In genomic region chr10:112875474-112876267, GRCh38 we compare ENCODE assay signal across 13 cellular contexts.
DNase-seq lines count a peak whose midpoint lies in the region; ATAC-seq and TF ChIP-seq lines count a peak whose summit lies in the region.
"Had no signal": no experiment of that assay in that cellular context is flagged by ENCODE, and none has a peak within 500 bp of the region (broad histone marks: within the 10 kb centered on the region; RNA-seq: fewer than 3 reads in every experiment).

No MANE protein-coding gene starts in this region.

- H3K27ac Mint-ChIP-seq in stimulated activated naive CD8-positive, alpha-beta T cell treated with anti-CD3 and anti-CD28 coated beads, Interleukin-15, amount 100 ng/mL, for 72 hours, result no peak overlapping the region

- no peak overlapping the region for H3K9ac ChIP-seq in SK-N-SH

- CTCF ChIA-PET in SK-N-SH (lab: Yijun Ruan, JAX), result interaction anchor here (0.6 kb wide), 1 partner anchor 111 kb away, joined by 3 read pairs; no protein-coding TSS in a partner anchor

- no peaks in the 10 kb centered on the region for H3K9me3 ChIP-seq in SK-N-SH
- H3K9me3 ChIP-seq: right lobe of liver had no signal

- no peak for TF ChIP-seq RAD21 in SK-N-SH (IDR thresholded peaks at IDR 0.05; ENCODE audit: low read length)

- TF ChIP-seq CTCF in SK-N-SH (IDR thresholded peaks at IDR 0.05), result no peak
- TF ChIP-seq CTCF in foreskin keratinocyte (conservative IDR thresholded peaks at IDR 0.05), result no peak

- H3K4me1 ChIP-seq in SK-N-SH (ENCODE audit: control insufficient read depth in 1 of 2, insufficient read depth in 2 of 2, low read depth in 1 of 2, low read length in 1 of 2) (no peaks in the 10 kb centered on the region), foreskin keratinocyte (no peaks in the 10 kb centered on the region)
- H3K4me1 ChIP-seq: right lobe of liver had no signal

- POLR2A ChIA-PET in SK-N-SH (lab: Yijun Ruan, JAX), result no interaction called here

- no peaks in the 10 kb centered on the region for H3K4me1 Mint-ChIP-seq in stimulated activated naive CD8-positive, alpha-beta T cell treated with anti-CD3 and anti-CD28 coated beads, Interleukin-15, amount 100 ng/mL, for 72 hours

- intact Hi-C loops in left ventricle myocardium superior (cut with micrococcal nuclease), result no loop called here

- H3K27ac ChIP-seq in SK-N-SH (ENCODE audit: low read depth in 2 of 2, low read length in 1 of 2), result no peak overlapping the region
- H3K27ac ChIP-seq in foreskin keratinocyte, result no peak overlapping the region
- H3K27ac ChIP-seq: right lobe of liver had no signal

- H3K27me3 ChIP-seq in SK-N-SH (ENCODE audit: insufficient read depth) (no peaks in the 10 kb centered on the region), foreskin keratinocyte (peaks cover 10% of the 10 kb centered on the region)
- H3K27me3 ChIP-seq: right lobe of liver had no signal

- no peak for TF ChIP-seq EP300 in SK-N-SH (IDR thresholded peaks at IDR 0.05; ENCODE audit: borderline replicate concordance in 1 of 2, low read depth in 1 of 2, low read length in 1 of 2)

- no peak overlapping the region for H3K4me3 ChIP-seq in SK-N-SH (ENCODE audit: low read depth in 2 of 2, low read length in 1 of 2)
- H3K4me3 ChIP-seq: right lobe of liver had no signal

- no peaks in the 10 kb centered on the region for H3K9me2 ChIP-seq in SK-N-SH

- no peak overlapping the region for H3K4me3 Mint-ChIP-seq in stimulated activated naive CD8-positive, alpha-beta T cell treated with anti-CD3 and anti-CD28 coated beads, Interleukin-15, amount 100 ng/mL, for 72 hours
- H3K4me3 Mint-ChIP-seq: activated T-cell treated with anti-CD3 and anti-CD28 coated beads, Interleukin-2, amount 50 U/mL, for 4 hours had no signal

- H3K9me3 Mint-ChIP-seq in stimulated activated naive CD8-positive, alpha-beta T cell treated with anti-CD3 and anti-CD28 coated beads, Interleukin-15, amount 100 ng/mL, for 72 hours, result peaks cover 13 to 24% of the 10 kb centered on the region in 2 donors

- H3K79me2 ChIP-seq in SK-N-SH (ENCODE audit: insufficient read depth), result no peaks in the 10 kb centered on the region

- no peak for DNase-seq in stimulated activated naive CD8-positive, alpha-beta T cell treated with anti-CD3 and anti-CD28 coated beads, Interleukin-15, Interleukin-2, amounts not matched to agents 100 U/mL and 50 U/mL, for 24 hours
- no peak for DNase-seq in stimulated activated naive CD8-positive, alpha-beta T cell treated with anti-CD3 and anti-CD28 coated beads, Interleukin-15, amount 100 ng/mL, for 72 hours
- no peak for DNase-seq in SK-N-SH
- DNase-seq in foreskin keratinocyte, result peak; percentile 30 to 47
- DNase-seq in left ventricle myocardium superior, result no peak
- DNase-seq in NCI-H526 treated with DMSO at 0.1 percent for 48 hours (lab: John Stamatoyannopoulos, UW), result no peak
- DNase-seq: activated T-cell treated with anti-CD3 and anti-CD28 coated beads, Interleukin-2, amount 50 U/mL, for 4 hours; H7; right lobe of liver; T-helper 2 cell had no signal

- no peaks in the 10 kb centered on the region for H4K20me1 ChIP-seq in SK-N-SH (ENCODE audit: insufficient read depth)

- no peak overlapping the region for H3K4me2 ChIP-seq in SK-N-SH

- WGBS in SK-N-SH (ENCODE audit: low lambda C conversion rate), result 26% methylated on average over 4 of the region's 5 CpGs

- no peaks in the 10 kb centered on the region for H3K27me3 Mint-ChIP-seq in stimulated activated naive CD8-positive, alpha-beta T cell treated with anti-CD3 and anti-CD28 coated beads, Interleukin-15, amount 100 ng/mL, for 72 hours

- H2AFZ ChIP-seq in SK-N-SH (ENCODE audit: low read depth), result no peak overlapping the region

- H3F3A ChIP-seq in SK-N-SH (replicated peaks; ENCODE audit: insufficient read depth), result no peaks in the 10 kb centered on the region

- ATAC-seq in stimulated activated naive CD8-positive, alpha-beta T cell treated with anti-CD3 and anti-CD28 coated beads, Interleukin-15, Interleukin-2, amounts not matched to agents 100 U/mL and 50 U/mL, for 24 hours, result peak; percentile 68
- no peak for ATAC-seq in stimulated activated naive CD8-positive, alpha-beta T cell treated with anti-CD3 and anti-CD28 coated beads, Interleukin-15, amount 100 ng/mL, for 72 hours
- ATAC-seq in foreskin keratinocyte (peak; percentile 85), left ventricle myocardium superior (no peak), HG02623 (IDR thresholded peaks at IDR 0.05; ENCODE audit: unreplicated experiment) (no peak), GM18861 (IDR thresholded peaks at IDR 0.05; ENCODE audit: unreplicated experiment) (no peak)
- ATAC-seq: left lobe of liver had no signal

- no peaks in the 10 kb centered on the region for H3K36me3 ChIP-seq in SK-N-SH (replicated peaks in 1 of 2; ENCODE audit: control insufficient read depth in 1 of 2, insufficient read depth in 2 of 2, low read length in 1 of 2)
- H3K36me3 ChIP-seq: right lobe of liver had no signal

TF ChIP-seq in SK-N-SH, 30 proteins besides CTCF, POLR2A, EP300 and RAD21:
- 0 out of 2 replicates have a peak, but pooled peaks have one; percentile 19 for TF ChIP-seq FOSL2 (IDR thresholded peaks at IDR 0.05; ENCODE audit: borderline replicate concordance, low read depth)
- no peak for TF ChIP-seq YY1 (IDR thresholded peaks at IDR 0.05; ENCODE audit: low read depth)

Comparison
In these comparisons a context has a peak if more than half of its experiments do, and no peak if none do; other contexts are left out.
1. ATAC-seq: peak in stimulated activated naive CD8-positive, alpha-beta T cell treated with anti-CD3 and anti-CD28 coated beads, Interleukin-15, Interleukin-2, amounts not matched to agents 100 U/mL and 50 U/mL, for 24 hours (single experiment) and foreskin keratinocyte (single experiment); none in stimulated activated naive CD8-positive, alpha-beta T cell treated with anti-CD3 and anti-CD28 coated beads, Interleukin-15, amount 100 ng/mL, for 72 hours (single experiment), left ventricle myocardium superior (single experiment), HG02623 (single experiment) and GM18861 (single experiment).
2. DNase-seq: peak in foreskin keratinocyte (2 of 2); none in stimulated activated naive CD8-positive, alpha-beta T cell treated with anti-CD3 and anti-CD28 coated beads, Interleukin-15, Interleukin-2, amounts not matched to agents 100 U/mL and 50 U/mL, for 24 hours (single experiment), stimulated activated naive CD8-positive, alpha-beta T cell treated with anti-CD3 and anti-CD28 coated beads, Interleukin-15, amount 100 ng/mL, for 72 hours (0 of 2), SK-N-SH (single experiment), left ventricle myocardium superior (single experiment) and NCI-H526 treated with DMSO at 0.1 percent for 48 hours (single experiment).